ENCODE assay signal across 16 cellular contexts in genomic region chr18:40917096-40917495, GRCh38.
"Had no signal": no experiment of that assay in that cellular context is flagged by ENCODE, and none has a peak within 500 bp of the region (broad histone marks: within the 10 kb centered on the region; RNA-seq: fewer than 3 reads in every experiment).

No MANE protein-coding gene starts in this region.

- DNase-seq: activated CD4-positive, alpha-beta T cell treated with anti-CD3 and anti-CD28 coated beads for 36 hours; activated CD8-positive, alpha-beta memory T cell treated with anti-CD3 and anti-CD28 coated beads, Interleukin-2, amount 50 U/mL, for 48 hours; activated CD8-positive, alpha-beta T cell treated with anti-CD3 and anti-CD28 coated beads for 36 hours; activated naive CD4-positive, alpha-beta T cell treated with Interleukin-2 at 50 U/mL for 16 hours; endodermal cell; naive thymus-derived CD4-positive, alpha-beta T cell; posterior cingulate gyrus; SW 1271; tibial artery had no signal

- H3K4me1 ChIP-seq: esophagus muscularis mucosa, tibial artery, vagina had no signal

- H2AFZ ChIP-seq: hepatocyte had no signal

- H3K79me2 ChIP-seq: hepatocyte had no signal

- H3K4me3 ChIP-seq: esophagus muscularis mucosa, hepatocyte, lung, tibial artery, vagina had no signal

- H3K9me3 Mint-ChIP-seq: endodermal cell had no signal

- H3K36me3 Mint-ChIP-seq: brain; naive thymus-derived CD4-positive, alpha-beta T cell; stimulated activated effector memory CD8-positive, alpha-beta T cell treated with anti-CD3 and anti-CD28 coated beads, Interleukin-12 subunit alpha, Interleukin-12 subunit beta, amount 100 ng/mL, for 72 hours had no signal

- H3K27ac ChIP-seq: esophagus muscularis mucosa, hepatocyte, tibial artery, vagina, VCaP had no signal

- H3K4me3 Mint-ChIP-seq: activated CD4-positive, alpha-beta T cell treated with anti-CD3 and anti-CD28 coated beads for 36 hours; activated CD8-positive, alpha-beta T cell treated with anti-CD3 and anti-CD28 coated beads for 36 hours; brain; endodermal cell; naive thymus-derived CD4-positive, alpha-beta T cell; stimulated activated effector memory CD8-positive, alpha-beta T cell treated with anti-CD3 and anti-CD28 coated beads, Interleukin-12 subunit alpha, Interleukin-12 subunit beta, amount 100 ng/mL, for 72 hours had no signal

- H3K27me3 Mint-ChIP-seq: activated CD4-positive, alpha-beta T cell treated with anti-CD3 and anti-CD28 coated beads for 36 hours; activated CD8-positive, alpha-beta T cell treated with anti-CD3 and anti-CD28 coated beads for 36 hours; naive thymus-derived CD4-positive, alpha-beta T cell had no signal

- ATAC-seq: activated CD4-positive, alpha-beta T cell treated with anti-CD3 and anti-CD28 coated beads for 36 hours; activated CD8-positive, alpha-beta T cell treated with anti-CD3 and anti-CD28 coated beads for 36 hours; naive thymus-derived CD4-positive, alpha-beta T cell; stimulated activated effector memory CD8-positive, alpha-beta T cell treated with anti-CD3 and anti-CD28 coated beads, Interleukin-12 subunit alpha, Interleukin-12 subunit beta, amount 100 ng/mL, for 72 hours had no signal

- H3K27me3 ChIP-seq: esophagus muscularis mucosa, hepatocyte, tibial artery, vagina had no signal

- H3K27ac Mint-ChIP-seq: activated CD4-positive, alpha-beta T cell treated with anti-CD3 and anti-CD28 coated beads for 36 hours; activated CD8-positive, alpha-beta T cell treated with anti-CD3 and anti-CD28 coated beads for 36 hours; brain; endodermal cell; naive thymus-derived CD4-positive, alpha-beta T cell; stimulated activated effector memory CD8-positive, alpha-beta T cell treated with anti-CD3 and anti-CD28 coated beads, Interleukin-12 subunit alpha, Interleukin-12 subunit beta, amount 100 ng/mL, for 72 hours had no signal

- H3K36me3 ChIP-seq: esophagus muscularis mucosa, tibial artery, vagina had no signal

- H3K4me2 ChIP-seq: hepatocyte had no signal

- H3K9me3 ChIP-seq: esophagus muscularis mucosa, tibial artery, vagina had no signal

- H3K4me1 Mint-ChIP-seq: activated CD4-positive, alpha-beta T cell treated with anti-CD3 and anti-CD28 coated beads for 36 hours; naive thymus-derived CD4-positive, alpha-beta T cell; stimulated activated effector memory CD8-positive, alpha-beta T cell treated with anti-CD3 and anti-CD28 coated beads, Interleukin-12 subunit alpha, Interleukin-12 subunit beta, amount 100 ng/mL, for 72 hours had no signal
